ENCODE assay signal across 5 cellular contexts in the genomic region with DNA sequence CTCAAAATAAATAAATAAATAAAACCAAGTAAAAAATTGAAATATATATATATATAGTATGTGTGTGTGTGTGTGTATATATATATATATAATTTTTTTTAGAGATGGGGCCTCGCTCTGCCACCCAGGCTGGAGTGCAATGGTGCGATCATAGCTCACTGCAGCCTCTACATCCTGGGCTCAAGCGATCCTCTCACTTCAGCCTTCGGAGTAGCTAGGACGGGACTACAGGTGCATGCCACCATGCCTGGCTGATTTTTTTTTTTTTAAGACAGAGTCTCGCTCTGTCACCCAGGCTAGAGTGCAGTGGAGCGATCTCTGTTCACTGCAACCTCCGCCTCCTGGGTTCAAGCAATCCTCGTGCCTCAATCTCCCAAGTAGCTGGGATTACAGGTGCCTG. TPM values are rescaled to one million over a fixed set of nuclear protein-coding genes. Genes with fewer than 3 reads are reported as not detected.
DNase-seq lines count a peak whose midpoint lies in the region; ATAC-seq, FAIRE-seq and TF ChIP-seq lines count a peak whose summit lies in the region.
"Not testable (repeated sequence)": the region's sequence is repeated elsewhere in the genome, so short reads cannot be mapped to it uniquely, and the experiment has no call there.

No MANE protein-coding gene starts in this region.

- WGBS in HepG2 (ENCODE audit: low lambda C conversion rate): 92% methylated on average over 9 of the region's 9 CpGs

- CTCF ChIA-PET in HepG2 (lab: Yijun Ruan, JAX; ENCODE audit: low intra/inter-chr PET ratio, low total read pairs): not testable (repeated sequence)

- peaks cover 27% of the 10 kb centered on the region for H3F3A ChIP-seq in DOHH2 (ENCODE audit: control insufficient read depth, insufficient read depth)
- H3F3A ChIP-seq in SU-DHL-6 (ENCODE audit: insufficient read depth): peaks cover 15% of the 10 kb centered on the region; the same call in 1 of the 2 replicates

- not testable (repeated sequence) for H4K20me1 ChIP-seq in BLaER1; DOHH2 (ENCODE audit: control insufficient read depth, insufficient read depth, low read depth, low read length); SU-DHL-6 (ENCODE audit: low read depth, low read length); HepG2 (ENCODE audit: insufficient read depth, low read length)

- not testable (repeated sequence) for H3K9me2 ChIP-seq in DOHH2 (replicated peaks; ENCODE audit: control insufficient read depth, low read length); SU-DHL-6 (replicated peaks; ENCODE audit: insufficient read depth, low read length)

- not testable (repeated sequence) for FAIRE-seq in HepG2 (lab: Jason Lieb, UNC)

- in situ Hi-C loops in HepG2 (cut with HindIII; ENCODE audit: extremely low pct_ligation_motif_present, low pct_unique_long_range_greater_than_20kb): not testable (repeated sequence)

- peak overlapping the region; percentile 58 for H3K4me2 ChIP-seq in BLaER1
- H3K4me2 ChIP-seq in DOHH2 (ENCODE audit: low read length): peak overlapping the region; percentile 61
- H3K4me2 ChIP-seq in SU-DHL-6 (ENCODE audit: low read depth, low read length, poor library complexity, severe bottlenecking): peak overlapping the region; percentile 8
- not testable (repeated sequence) for H3K4me2 ChIP-seq in HepG2 (ENCODE audit: low read depth, low read length)

- H3K36me3 ChIP-seq in BLaER1; DOHH2 (ENCODE audit: control insufficient read depth, low read length); SU-DHL-6 (ENCODE audit: low read length); HepG2 (replicated peaks in 1 of 2; ENCODE audit: control insufficient read depth in 1 of 2, insufficient read depth in 2 of 2, low read length in 2 of 2): not testable (repeated sequence)

- not testable (repeated sequence) for BruUV-seq in HepG2 (replicated peaks; lab: Mats Ljungman, UMichigan)

- not testable (repeated sequence) for TF ChIP-seq EP300 in HepG2 (IDR thresholded peaks at IDR 0.05; ENCODE audit: low read depth in 2 of 2, low read length in 2 of 2); HepG2 (CRISPR knock-in tag; IDR thresholded peaks at IDR 0.05; ENCODE audit: borderline replicate concordance)

- not testable (repeated sequence) for H3K79me2 ChIP-seq in DOHH2 (ENCODE audit: control insufficient read depth, low read length); SU-DHL-6 (ENCODE audit: insufficient read depth, low read length); HepG2 (ENCODE audit: insufficient read depth, low read length)

- H3K4me1 ChIP-seq in BLaER1 (peaks cover 63% of the 10 kb centered on the region), DOHH2 (ENCODE audit: control insufficient read depth, low read length) (peaks cover 95% of the 10 kb centered on the region), HepG2 (ENCODE audit: insufficient read depth, low read length) (peaks cover 60% of the 10 kb centered on the region)

- TF ChIP-seq RAD21 in HepG2 (CRISPR knock-in tag; IDR thresholded peaks at IDR 0.05): not testable (repeated sequence)

- POLR2A ChIA-PET in HepG2 (lab: Yijun Ruan, JAX): interaction anchor here (1.2 to 1.8 kb wide), 5 partner anchors 13 to 60 kb away, joined by 4 to 10 read pairs (median 5); no protein-coding TSS in a partner anchor

- not testable (repeated sequence) for H3K27me3 ChIP-seq in BLaER1; DOHH2 (ENCODE audit: control insufficient read depth, low read length); SU-DHL-6 (ENCODE audit: low read length); HepG2 (ENCODE audit: control insufficient read depth in 1 of 2, insufficient read depth in 2 of 2, low read length in 2 of 2)

- H2AFZ ChIP-seq in SU-DHL-6 (ENCODE audit: low read depth, low read length, severe bottlenecking); HepG2 (ENCODE audit: low read length): not testable (repeated sequence)

- not testable (repeated sequence) for H3K9me3 ChIP-seq in BLaER1; DOHH2 (ENCODE audit: control insufficient read depth, insufficient read depth, low read length); SU-DHL-6 (ENCODE audit: insufficient read depth, low read length); HepG2 (ENCODE audit: low read length)

- DNase-seq in NAMALWA (ENCODE audit: low spot score): peak; percentile 67
- not testable (repeated sequence) for DNase-seq in HepG2 (ENCODE audit: low spot score)

- H3K27ac ChIP-seq in BLaER1: not testable (repeated sequence)
- H3K27ac ChIP-seq in DOHH2 (ENCODE audit: low read depth, low read length) (peak overlapping the region; percentile 91), SU-DHL-6 (ENCODE audit: low read depth, low read length) (peak overlapping the region; percentile 66), HepG2 (ENCODE audit: extremely low read length, insufficient read depth, low read length) (peak overlapping the region; percentile 12)

- TF ChIP-seq CTCF in DOHH2 (IDR thresholded peaks at IDR 0.05; ENCODE audit: low read depth, low read length, poor library complexity, severe bottlenecking); SU-DHL-6 (IDR thresholded peaks at IDR 0.05; ENCODE audit: insufficient read depth, low read length, poor library complexity, severe bottlenecking); HepG2 (CRISPR knock-in tag; IDR thresholded peaks at IDR 0.05): not testable (repeated sequence)

- intact Hi-C loops in HepG2 (cut with micrococcal nuclease; ENCODE audit: unreplicated experiment): not testable (repeated sequence)

- ATAC-seq in HepG2: not testable (repeated sequence)

- TF ChIP-seq POLR2A in HepG2 (IDR thresholded peaks at IDR 0.05; ENCODE audit: insufficient read depth in 1 of 2, low read depth in 2 of 2, low read length in 2 of 2): not testable (repeated sequence)

- H3K9ac ChIP-seq in BLaER1; SU-DHL-6 (ENCODE audit: low read length); HepG2 (ENCODE audit: insufficient read depth, low read depth, low read length): not testable (repeated sequence)

- not testable (repeated sequence) for H3K4me3 ChIP-seq in BLaER1; SU-DHL-6 (ENCODE audit: insufficient read depth, low read length, poor library complexity, severe bottlenecking); HepG2 (replicated peaks in 1 of 3; ENCODE audit: insufficient read depth in 1 of 3, low read depth in 2 of 3, low read length in 3 of 3)
- peak overlapping the region; percentile 36 for H3K4me3 ChIP-seq in DOHH2 (ENCODE audit: low read length)

RNA-seq across cellular contexts. Expression of a gene that starts 24.1 kb away (rescaled TPM):
- total RNA-seq in HepG2 (2016; rRNA removed; fragmentation: Illumina TruSeq; extraction: Trizol): 33.2 and 63.4 TPM in 2 replicates
- total RNA-seq in HepG2 (2016; cell fraction: cytosol; rRNA removed; fragmentation: Illumina TruSeq; extraction: Trizol; ENCODE audit: low read depth): 10.1 and 11.6 TPM in 2 replicates
- total RNA-seq in HepG2 (2016; cell fraction: insoluble cytoplasmic fraction; rRNA removed; fragmentation: Illumina TruSeq; extraction: Trizol): 24.7 and 65.3 TPM in 2 replicates
- total RNA-seq in HepG2 (2016; cell fraction: membrane; rRNA removed; fragmentation: Illumina TruSeq; extraction: Trizol): 32.7 and 33.2 TPM in 2 replicates
- 82.8 and 99.0 TPM in 2 replicates for total RNA-seq in HepG2 (2016; cell fraction: nucleus; rRNA removed; fragmentation: Illumina TruSeq; extraction: Trizol)
- 160 and 189 TPM in 2 replicates for polyA plus RNA-seq in HepG2 (2011; rRNA removed)
- polyA plus RNA-seq in HepG2 (2011; cell fraction: cytosol; rRNA removed): 208 and 213 TPM in 2 replicates
- 869 and 1,053 TPM in 2 replicates for polyA plus RNA-seq in HepG2 (2011; cell fraction: nucleus; rRNA removed)
- polyA plus RNA-seq in HepG2 (2012): 214 and 253 TPM in 2 replicates
- polyA plus RNA-seq in HepG2 (2016; cell fraction: cytosol; fragmentation: Illumina TruSeq; extraction: Trizol; ENCODE audit: low read depth): 18.1 and 20.1 TPM in 2 replicates
- polyA plus RNA-seq in HepG2 (2016; cell fraction: insoluble cytoplasmic fraction; fragmentation: Illumina TruSeq; extraction: Trizol; ENCODE audit: low read depth): 42.8 and 60.7 TPM in 2 replicates
- 42.2 and 44.0 TPM in 2 replicates for polyA plus RNA-seq in HepG2 (2016; cell fraction: membrane; fragmentation: Illumina TruSeq; extraction: Trizol; ENCODE audit: low read depth)
- polyA plus RNA-seq in HepG2 (2016; cell fraction: nucleus; fragmentation: Illumina TruSeq; extraction: Trizol; ENCODE audit: insufficient read depth, low read depth): 235 and 236 TPM in 2 replicates
- 104 and 367 TPM in 2 replicates for polyA minus RNA-seq in HepG2 (2011; rRNA and poly(A)+ RNA removed; ENCODE audit: low replicate concordance)
- 143 and 183 TPM in 2 replicates for polyA minus RNA-seq in HepG2 (2011; cell fraction: cytosol; rRNA and poly(A)+ RNA removed)
- polyA minus RNA-seq in HepG2 (2011; cell fraction: nucleus; rRNA and poly(A)+ RNA removed): 104 and 119 TPM in 2 replicates

RNA-seq across cellular contexts. Expression of a gene that starts 26.7 kb away (rescaled TPM):
- 805 and 1,167 TPM in 2 replicates for total RNA-seq in HepG2 (2016; rRNA removed; fragmentation: Illumina TruSeq; extraction: Trizol)
- total RNA-seq in HepG2 (2016; cell fraction: cytosol; rRNA removed; fragmentation: Illumina TruSeq; extraction: Trizol; ENCODE audit: low read depth): 330 and 384 TPM in 2 replicates
- total RNA-seq in HepG2 (2016; cell fraction: insoluble cytoplasmic fraction; rRNA removed; fragmentation: Illumina TruSeq; extraction: Trizol): 802 and 1,160 TPM in 2 replicates
- 388 and 438 TPM in 2 replicates for total RNA-seq in HepG2 (2016; cell fraction: membrane; rRNA removed; fragmentation: Illumina TruSeq; extraction: Trizol)
- 473 and 495 TPM in 2 replicates for total RNA-seq in HepG2 (2016; cell fraction: nucleus; rRNA removed; fragmentation: Illumina TruSeq; extraction: Trizol)
- polyA plus RNA-seq in HepG2 (2011; rRNA removed): 1,432 and 1,529 TPM in 2 replicates
- 1,350 and 1,708 TPM in 2 replicates for polyA plus RNA-seq in HepG2 (2011; cell fraction: cytosol; rRNA removed)
- 541 and 721 TPM in 2 replicates for polyA plus RNA-seq in HepG2 (2011; cell fraction: nucleus; rRNA removed)
- polyA plus RNA-seq in HepG2 (2012): 920 and 1,315 TPM in 2 replicates
- 299 and 343 TPM in 2 replicates for polyA plus RNA-seq in HepG2 (2016; cell fraction: cytosol; fragmentation: Illumina TruSeq; extraction: Trizol; ENCODE audit: low read depth)
- 1,055 and 1,063 TPM in 2 replicates for polyA plus RNA-seq in HepG2 (2016; cell fraction: insoluble cytoplasmic fraction; fragmentation: Illumina TruSeq; extraction: Trizol; ENCODE audit: low read depth)
- 279 and 340 TPM in 2 replicates for polyA plus RNA-seq in HepG2 (2016; cell fraction: membrane; fragmentation: Illumina TruSeq; extraction: Trizol; ENCODE audit: low read depth)
- 688 and 691 TPM in 2 replicates for polyA plus RNA-seq in HepG2 (2016; cell fraction: nucleus; fragmentation: Illumina TruSeq; extraction: Trizol; ENCODE audit: insufficient read depth, low read depth)
- polyA minus RNA-seq in HepG2 (2011; rRNA and poly(A)+ RNA removed; ENCODE audit: low replicate concordance): 531 and 665 TPM in 2 replicates
- polyA minus RNA-seq in HepG2 (2011; cell fraction: cytosol; rRNA and poly(A)+ RNA removed): 412 and 617 TPM in 2 replicates
- 99.5 and 162 TPM in 2 replicates for polyA minus RNA-seq in HepG2 (2011; cell fraction: nucleus; rRNA and poly(A)+ RNA removed)
